Comparison of ENCODE assay signal across 20 cellular contexts in genomic region chr6:107108201-107108890, GRCh38. TPM values are rescaled to one million over a fixed set of nuclear protein-coding genes. Genes with fewer than 3 reads are reported as not detected.
DNase-seq lines count a peak whose midpoint lies in the region; ATAC-seq, FAIRE-seq and TF ChIP-seq lines count a peak whose summit lies in the region.
"Had no signal": no experiment of that assay in that cellular context is flagged by ENCODE, and none has a peak within 500 bp of the region (broad histone marks: within the 10 kb centered on the region; RNA-seq: fewer than 3 reads in every experiment).

No MANE protein-coding gene starts in this region.

- H3K27me3 ChIP-seq in HepG2 (ENCODE audit: control insufficient read depth in 1 of 2, insufficient read depth in 2 of 2, low read length in 2 of 2) (no peaks in the 10 kb centered on the region), right lobe of liver (no peaks in the 10 kb centered on the region), adipocyte (replicated peaks; ENCODE audit: control insufficient read depth, insufficient read depth, low read length) (no peaks in the 10 kb centered on the region)
- H3K27me3 ChIP-seq: SJCRH30, tibial nerve had no signal

- intact Hi-C loops in HepG2 (cut with micrococcal nuclease; ENCODE audit: unreplicated experiment): no loop called here
- intact Hi-C loops in right lobe of liver (cut with DNase I): no loop called here

- H3K79me2 ChIP-seq in HepG2 (ENCODE audit: insufficient read depth, low read length): peaks cover 1% of the 10 kb centered on the region

- POLR2A ChIA-PET in HepG2 (lab: Yijun Ruan, JAX): no interaction called here

- no peak for TF ChIP-seq RAD21 in HepG2 (CRISPR knock-in tag; IDR thresholded peaks at IDR 0.05)

- peaks cover 18% of the 10 kb centered on the region for H3K4me1 ChIP-seq in HepG2 (ENCODE audit: insufficient read depth, low read length)
- H3K4me1 ChIP-seq in right lobe of liver: peaks cover 0 to under 1% (median 0%) of the 10 kb centered on the region in 4 donors
- H3K4me1 ChIP-seq in adipocyte (ENCODE audit: control insufficient read depth, insufficient read depth, low read length): peaks cover 2% of the 10 kb centered on the region
- H3K4me1 ChIP-seq: SJCRH30 had no signal

- CTCF ChIA-PET in HepG2 (lab: Yijun Ruan, JAX; ENCODE audit: low intra/inter-chr PET ratio, low total read pairs): no interaction called here

- H2AFZ ChIP-seq in HepG2 (ENCODE audit: low read length): no peak overlapping the region

- TF ChIP-seq CTCF in HepG2 (CRISPR knock-in tag; IDR thresholded peaks at IDR 0.05) (no peak), right lobe of liver (IDR thresholded peaks at IDR 0.05) (no peak)

- ATAC-seq in HepG2: no peak
- ATAC-seq in right lobe of liver: no peak
- ATAC-seq in GM19351 (IDR thresholded peaks at IDR 0.05; ENCODE audit: unreplicated experiment): no peak
- ATAC-seq: GM12878 had no signal

- 96% methylated on average over 17 of the region's 17 CpGs for WGBS in HepG2 (ENCODE audit: low lambda C conversion rate)
- 87% methylated on average over 17 of the region's 17 CpGs for WGBS in right lobe of liver (ENCODE audit: insufficient coverage, low coverage, low lambda C conversion rate, missing lambda C conversion rate)

- H3K4me2 ChIP-seq in HepG2 (ENCODE audit: low read depth, low read length): no peak overlapping the region

- BruUV-seq in HepG2 (replicated peaks; lab: Mats Ljungman, UMichigan): no TSS peak

- no peak for TF ChIP-seq EP300 in HepG2 (IDR thresholded peaks at IDR 0.05; ENCODE audit: low read depth in 2 of 2, low read length in 2 of 2)
- TF ChIP-seq EP300 in HepG2 (CRISPR knock-in tag; IDR thresholded peaks at IDR 0.05; ENCODE audit: borderline replicate concordance): no peak

- in situ Hi-C loops in HepG2 (cut with HindIII; ENCODE audit: extremely low pct_ligation_motif_present, low pct_unique_long_range_greater_than_20kb): no loop called here

- H3K4me3 ChIP-seq in HepG2 (replicated peaks in 1 of 3; ENCODE audit: insufficient read depth in 1 of 3, low read depth in 2 of 3, low read length in 3 of 3) (no peak overlapping the region), right lobe of liver (no peak overlapping the region), adipocyte (ENCODE audit: low read length) (no peak overlapping the region)
- H3K4me3 ChIP-seq: GM12878, SJCRH30, tibial nerve had no signal

- no peaks in the 10 kb centered on the region for H3K9me3 ChIP-seq in HepG2 (ENCODE audit: low read length)
- H3K9me3 ChIP-seq in right lobe of liver: no peaks in the 10 kb centered on the region
- H3K9me3 ChIP-seq in adipocyte (ENCODE audit: control insufficient read depth, low read length): no peaks in the 10 kb centered on the region
- H3K9me3 ChIP-seq: SJCRH30, tibial nerve had no signal

- H3K36me3 ChIP-seq in HepG2 (replicated peaks in 1 of 2; ENCODE audit: control insufficient read depth in 1 of 2, insufficient read depth in 2 of 2, low read length in 2 of 2): no peaks in the 10 kb centered on the region
- no peaks in the 10 kb centered on the region for H3K36me3 ChIP-seq in right lobe of liver
- no peaks in the 10 kb centered on the region for H3K36me3 ChIP-seq in adipocyte (ENCODE audit: control insufficient read depth, insufficient read depth, low read length, severe bottlenecking)
- H3K36me3 ChIP-seq: SJCRH30, tibial nerve had no signal

- TF ChIP-seq POLR2A in HepG2 (IDR thresholded peaks at IDR 0.05; ENCODE audit: insufficient read depth in 1 of 2, low read depth in 2 of 2, low read length in 2 of 2): no peak
- no peak for TF ChIP-seq POLR2A in right lobe of liver (IDR thresholded peaks at IDR 0.05)

- H3K9ac ChIP-seq in HepG2 (ENCODE audit: insufficient read depth, low read depth, low read length): no peak overlapping the region
- no peak overlapping the region for H3K9ac ChIP-seq in adipocyte (ENCODE audit: low read length)

- no peak overlapping the region for H3K27ac ChIP-seq in HepG2 (ENCODE audit: extremely low read length, insufficient read depth, low read length)
- no peak overlapping the region for H3K27ac ChIP-seq in right lobe of liver
- H3K27ac ChIP-seq: SJCRH30, tibial nerve had no signal

- no peaks in the 10 kb centered on the region for H4K20me1 ChIP-seq in HepG2 (ENCODE audit: insufficient read depth, low read length)

- FAIRE-seq in HepG2 (lab: Jason Lieb, UNC): no peak
- FAIRE-seq: endometrium, frontal cortex, GM12878 had no signal

- DNase-seq in HepG2 (ENCODE audit: low spot score) (no peak), right lobe of liver (no peak), adipocyte (ENCODE audit: low read depth) (peak; percentile 22), islet precursor cell (peak; percentile 68), DMS79 (lab: John Stamatoyannopoulos, UW) (no peak), NCI-H748 (lab: John Stamatoyannopoulos, UW; ENCODE audit: unreplicated experiment) (no peak), NCI-H82 treated with DMSO at 0.1 percent for 48 hours (lab: John Stamatoyannopoulos, UW; ENCODE audit: unreplicated experiment) (no peak)
- DNase-seq: activated CD4-positive, alpha-beta T cell treated with anti-CD3 and anti-CD28 coated beads, Interleukin-2, amount 10 ng/mL, durations not matched to agents 24 days and 14 days; CD8-positive, alpha-beta memory T cell; cerebellar nuclear complex; NCI-H1417; NCI-H2171 treated with DMSO at 0.1 percent for 48 hours; NK-92 treated with Interleukin-12 subunit alpha and Interleukin-12 subunit beta, amount 100 ng/mL, for 24 hours; SJCRH30; stimulated activated CD4-positive, alpha-beta T cell treated with anti-CD3 and anti-CD28 coated beads, Interleukin-4, amount 100 ng/mL, for 24 hours had no signal

TF ChIP-seq in HepG2, 621 proteins besides CTCF, POLR2A, EP300 and RAD21:
- no peak for TF ChIP-seq ZNF781 (CRISPR knock-in tag; IDR thresholded peaks at IDR 0.05; ENCODE audit: borderline replicate concordance, not compliant biosample characterization)
- TF ChIP-seq ZNF674 (CRISPR knock-in tag; IDR thresholded peaks at IDR 0.05; ENCODE audit: low read depth): no peak
- no peak for TF ChIP-seq NCOR1 (IDR thresholded peaks at IDR 0.05; ENCODE audit: borderline replicate concordance, low read length)
- TF ChIP-seq ZSCAN9 (CRISPR knock-in tag; IDR thresholded peaks at IDR 0.05; ENCODE audit: borderline replicate concordance): no peak
- no peak for TF ChIP-seq ATF5 (CRISPR knock-in tag; IDR thresholded peaks at IDR 0.05; ENCODE audit: low read depth)
- TF ChIP-seq CEBPB (IDR thresholded peaks at IDR 0.05; ENCODE audit: borderline replicate concordance, low read depth, low read length): 0 out of 2 replicates have a peak, but pooled peaks have one; percentile 15

RNA-seq across cellular contexts. Expression of gene BEND3, which starts 7.0 kb away (rescaled TPM):
- total RNA-seq in HepG2 (2016; rRNA removed; fragmentation: Illumina TruSeq; extraction: Trizol) (5.8 and 7.6 TPM in 2 replicates), right lobe of liver (1 to 10 TPM in 4 of 6 experiments, under 1 TPM in 2; 0.83 to 2.7 (median 1.4) TPM)
- total RNA-seq in HepG2 (2016; cell fraction: cytosol; rRNA removed; fragmentation: Illumina TruSeq; extraction: Trizol; ENCODE audit: low read depth): 0.81 and 0.97 TPM in 2 replicates
- 5.5 and 6.9 TPM in 2 replicates for total RNA-seq in HepG2 (2016; cell fraction: insoluble cytoplasmic fraction; rRNA removed; fragmentation: Illumina TruSeq; extraction: Trizol)
- total RNA-seq in HepG2 (2016; cell fraction: membrane; rRNA removed; fragmentation: Illumina TruSeq; extraction: Trizol): 5.0 and 5.4 TPM in 2 replicates
- 5.4 and 7.1 TPM in 2 replicates for total RNA-seq in HepG2 (2016; cell fraction: nucleus; rRNA removed; fragmentation: Illumina TruSeq; extraction: Trizol)
- 1.4 and 1.9 TPM in 2 replicates for polyA plus RNA-seq in HepG2 (2011; rRNA removed)
- 1.3 and 1.7 TPM in 2 replicates for polyA plus RNA-seq in HepG2 (2011; cell fraction: cytosol; rRNA removed)
- polyA plus RNA-seq in HepG2 (2011; cell fraction: nucleus; rRNA removed): 2.7 and 2.8 TPM in 2 replicates
- 2.0 TPM in 2 replicates for polyA plus RNA-seq in HepG2 (2012)
- 0.49 and 0.52 TPM in 2 replicates for polyA plus RNA-seq in HepG2 (2016; cell fraction: cytosol; fragmentation: Illumina TruSeq; extraction: Trizol; ENCODE audit: low read depth)
- polyA plus RNA-seq in HepG2 (2016; cell fraction: insoluble cytoplasmic fraction; fragmentation: Illumina TruSeq; extraction: Trizol; ENCODE audit: low read depth): 4.6 and 6.1 TPM in 2 replicates
- polyA plus RNA-seq in HepG2 (2016; cell fraction: membrane; fragmentation: Illumina TruSeq; extraction: Trizol; ENCODE audit: low read depth): 2.1 and 2.4 TPM in 2 replicates
- polyA plus RNA-seq in HepG2 (2016; cell fraction: nucleus; fragmentation: Illumina TruSeq; extraction: Trizol; ENCODE audit: insufficient read depth, low read depth): 8.7 and 10.0 TPM in 2 replicates
- 7.1 and 10.4 TPM in 2 replicates for polyA minus RNA-seq in HepG2 (2011; rRNA and poly(A)+ RNA removed; ENCODE audit: low replicate concordance)
- polyA minus RNA-seq in HepG2 (2011; cell fraction: cytosol; rRNA and poly(A)+ RNA removed): 3.8 and 4.6 TPM in 2 replicates
- 3.6 and 4.0 TPM in 2 replicates for polyA minus RNA-seq in HepG2 (2011; cell fraction: nucleus; rRNA and poly(A)+ RNA removed)

Comparison
In these comparisons a context has a peak if more than half of its experiments do, and no peak if none do; other contexts are left out.
1. DNase-seq: peak in adipocyte (single experiment) and islet precursor cell (single experiment); none in HepG2 (single experiment), right lobe of liver (0 of 3), DMS79 (single experiment), NCI-H748 (single experiment) and NCI-H82 treated with DMSO at 0.1 percent for 48 hours (single experiment).